ENCODE assay signal across 21 cellular contexts in genomic region chr9:134297581-134297980, GRCh38.
"Had no signal": no experiment of that assay in that cellular context is flagged by ENCODE, and none has a peak within 500 bp of the region (broad histone marks: within the 10 kb centered on the region; RNA-seq: fewer than 3 reads in every experiment).

No MANE protein-coding gene starts in this region.

- H3K27ac ChIP-seq: dorsolateral prefrontal cortex, epithelial cell of prostate, esophagus muscularis mucosa, gastrocnemius medialis, heart right ventricle, neural progenitor cell, parathyroid adenoma, prostate gland, suprapubic skin, thyroid gland had no signal

- H3K27me3 ChIP-seq: dorsolateral prefrontal cortex, gastrocnemius medialis, neural progenitor cell, suprapubic skin, thyroid gland had no signal

- ATAC-seq: effector memory CD8-positive, alpha-beta T cell; gastrocnemius medialis; heart right ventricle; natural killer cell treated with Interleukin-12 subunit alpha and Interleukin-12 subunit beta and Interleukin-15 and Interleukin-18, amount 100 ng/mL, for 72 hours; stimulated activated naive CD8-positive, alpha-beta T cell treated with anti-CD3 and anti-CD28 coated beads, Interleukin-15, Interleukin-2, amounts not matched to agents 100 U/mL and 50 U/mL, for 24 hours had no signal

- H2AFZ ChIP-seq: neural progenitor cell, parathyroid adenoma had no signal

- FAIRE-seq: small intestine, urothelium cell line had no signal

- H3K4me2 ChIP-seq: neural progenitor cell had no signal

- H3K9ac ChIP-seq: neural progenitor cell, parathyroid adenoma had no signal

- H3K79me2 ChIP-seq: parathyroid adenoma had no signal

- DNase-seq: central memory CD4-positive, alpha-beta T cell; cortex of kidney; dorsolateral prefrontal cortex; effector memory CD8-positive, alpha-beta T cell; gastrocnemius medialis; islet precursor cell; occipital lobe; retina; small intestine; stimulated activated CD4-positive, alpha-beta T cell treated with anti-CD3 and anti-CD28 coated beads, Interleukin-2, amount 100 ng/mL, for 48 hours; stimulated activated naive CD8-positive, alpha-beta T cell treated with anti-CD3 and anti-CD28 coated beads, Interleukin-15, Interleukin-2, amounts not matched to agents 100 U/mL and 50 U/mL, for 24 hours; thyroid gland had no signal

- H3K4me3 ChIP-seq: dorsolateral prefrontal cortex, esophagus muscularis mucosa, gastrocnemius medialis, heart right ventricle, neural progenitor cell, prostate gland, suprapubic skin, thyroid gland had no signal

- H3K9me3 ChIP-seq: esophagus muscularis mucosa, gastrocnemius medialis, heart right ventricle, prostate gland, suprapubic skin, thyroid gland had no signal

- H3K36me3 ChIP-seq: esophagus muscularis mucosa, gastrocnemius medialis, heart right ventricle, neural progenitor cell, prostate gland, suprapubic skin, thyroid gland had no signal
